In the genomic region with DNA sequence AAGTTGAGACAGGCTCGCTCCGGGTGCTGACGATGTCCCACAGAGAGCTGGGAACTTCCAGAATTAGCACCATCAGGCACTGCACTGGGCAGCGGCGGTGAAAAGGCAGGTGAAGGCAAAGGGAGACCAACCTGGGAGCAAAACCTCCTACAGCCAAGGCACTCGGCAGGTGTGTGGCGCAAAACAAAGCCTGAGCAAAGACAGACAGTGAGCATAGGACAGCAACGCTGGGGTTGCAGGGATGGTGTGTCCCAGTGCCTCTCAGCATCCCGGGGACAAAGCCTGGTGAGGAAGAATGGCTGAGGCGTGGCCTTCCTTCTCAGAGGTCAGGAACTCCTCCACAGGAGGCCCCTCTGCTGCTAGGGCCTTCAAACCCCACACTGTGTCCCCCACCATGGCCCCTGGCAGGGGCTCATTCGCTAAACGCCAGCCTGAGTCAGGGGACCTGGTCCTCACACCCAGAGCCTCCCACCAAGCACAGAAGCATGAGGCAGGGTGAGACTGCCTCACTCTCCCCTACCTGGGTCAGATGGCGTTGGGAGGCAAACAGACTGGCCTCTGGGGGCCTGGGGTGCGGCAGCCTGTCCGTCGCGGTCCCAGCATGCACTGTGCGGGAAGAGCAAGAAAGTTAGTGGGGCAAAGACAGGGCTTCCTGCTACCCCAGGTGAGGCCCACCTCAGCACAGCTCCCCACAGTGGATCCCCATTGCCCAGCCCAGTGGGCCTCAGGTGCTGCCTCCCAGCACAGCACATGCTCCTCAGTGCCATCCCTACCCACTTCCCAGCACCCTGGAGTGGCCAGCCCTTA, we compare ENCODE assay signal across 17 cellular contexts. TPM values are rescaled to one million over a fixed set of nuclear protein-coding genes. Genes with fewer than 3 reads are reported as not detected.
DNase-seq lines count a peak whose midpoint lies in the region; ATAC-seq and TF ChIP-seq lines count a peak whose summit lies in the region.
"Had no signal": no experiment of that assay in that cellular context is flagged by ENCODE, and none has a peak within 500 bp of the region (broad histone marks: within the 10 kb centered on the region; RNA-seq: fewer than 3 reads in every experiment).

No MANE protein-coding gene starts in this region.

- peak overlapping the region; percentile 30 for H2BK15ac ChIP-seq in neuronal stem cell (ENCODE audit: low read length)

- no peaks in the 10 kb centered on the region for H3K79me1 ChIP-seq in neuronal stem cell (ENCODE audit: low read depth, low read length)

- no peak overlapping the region for H3K4me3 ChIP-seq in neuronal stem cell (ENCODE audit: low read length in 2 of 2)
- H3K4me3 ChIP-seq in aorta (ENCODE audit: low read length in 2 of 2) = no peak overlapping the region

- H2BK5ac ChIP-seq in neuronal stem cell (ENCODE audit: low read length) = peak overlapping the region; percentile 2

- H3K18ac ChIP-seq in neuronal stem cell (ENCODE audit: low read length) = peak overlapping the region; percentile 80

- no peak for TF ChIP-seq CTCF in WTC11 (IDR thresholded peaks at IDR 0.05)

- peak overlapping the region; percentile 38 for H3K9ac ChIP-seq in neuronal stem cell (ENCODE audit: low read depth, low read length, poor library complexity)

- H2BK12ac ChIP-seq in neuronal stem cell (ENCODE audit: low read length) = peak overlapping the region; percentile 68

- H3K27me3 Mint-ChIP-seq in WTC11 (ENCODE audit: low read depth) = no peaks in the 10 kb centered on the region
- H3K27me3 Mint-ChIP-seq in activated CD4-positive, alpha-beta memory T cell treated with anti-CD3 and anti-CD28 coated beads for 36 hours = peaks cover 3% of the 10 kb centered on the region

- H3K23ac ChIP-seq in neuronal stem cell (ENCODE audit: low read depth, low read length, poor library complexity) = no peak overlapping the region

- no peak overlapping the region for H4K8ac ChIP-seq in neuronal stem cell (ENCODE audit: low read depth, low read length)

- peak; percentile 18 for ATAC-seq in Right ventricle myocardium superior (ENCODE audit: poor library complexity)
- no peak for ATAC-seq in left cardiac atrium
- ATAC-seq in WTC11 = peak; percentile 20; the same call in 1 of the 2 replicates
- ATAC-seq in aorta (ENCODE audit: low FRiP score) = peak; percentile 22
- ATAC-seq: CD8-positive, alpha-beta T cell; HCT116 had no signal

- H2BK120ac ChIP-seq in neuronal stem cell (ENCODE audit: low read depth, low read length) = peak overlapping the region; percentile 49

- H3K9me3 ChIP-seq in neuronal stem cell (replicated peaks in 1 of 2; ENCODE audit: control insufficient read depth in 2 of 2, insufficient read depth in 1 of 2, low read depth in 1 of 2, low read length in 2 of 2) (peaks cover 0 to 3% of the 10 kb centered on the region in 2 donors), aorta (ENCODE audit: control insufficient read depth, low read length) (no peaks in the 10 kb centered on the region)

- no peak overlapping the region for H3K4me2 ChIP-seq in neuronal stem cell (ENCODE audit: insufficient read depth, low read length, poor library complexity, severe bottlenecking)

- DNase-seq in Right ventricle myocardium superior = no peak
- DNase-seq in left cardiac atrium = no peak
- DNase-seq in WTC11 (ENCODE audit: low spot score) = no peak
- no peak for DNase-seq in neuronal stem cell (ENCODE audit: low spot score)
- no peak for DNase-seq in aorta
- DNase-seq in cerebellar cortex (ENCODE audit: low spot score) = no peak
- no peak for DNase-seq in activated CD4-positive, alpha-beta memory T cell treated with anti-CD3 and anti-CD28 coated beads for 36 hours
- no peak for DNase-seq in T-helper 9 cell
- DNase-seq: CD8-positive, alpha-beta T cell; COR-L47; DND-41; GDM1; IMR-90 had no signal

- no peaks in the 10 kb centered on the region for H3K36me3 Mint-ChIP-seq in WTC11
- H3K36me3 Mint-ChIP-seq in activated CD4-positive, alpha-beta memory T cell treated with anti-CD3 and anti-CD28 coated beads for 36 hours = no peaks in the 10 kb centered on the region
- H3K36me3 Mint-ChIP-seq: CD14-positive monocyte; CD8-positive, alpha-beta T cell had no signal

- no peak overlapping the region for H2AFZ ChIP-seq in neuronal stem cell (ENCODE audit: low read length)

- H3K27me3 ChIP-seq in neuronal stem cell (ENCODE audit: control insufficient read depth in 3 of 3, insufficient read depth in 3 of 3, low read depth in 1 of 3, low read length in 3 of 3) (peaks cover 0 to 44% (median 0%) of the 10 kb centered on the region in 3 experiments), aorta (ENCODE audit: control insufficient read depth in 1 of 2, insufficient read depth in 2 of 2, low read length in 1 of 2) (no peaks in the 10 kb centered on the region)

- CTCF ChIA-PET in WTC11 (lab: Charles Lee) = interaction anchor here (0.8 to 1.5 kb wide), 2 partner anchors 133 to 145 kb away, joined by 3 read pairs; no protein-coding TSS in a partner anchor
- CTCF ChIA-PET in activated CD4-positive, alpha-beta memory T cell treated with anti-CD3 and anti-CD28 coated beads for 36 hours (lab: Charles Lee) = no interaction called here

- H3K27ac ChIP-seq in neuronal stem cell (replicated peaks; ENCODE audit: low read length) (no peak overlapping the region), aorta (ENCODE audit: low read depth in 1 of 2, low read length in 2 of 2) (no peak overlapping the region)
- H3K27ac ChIP-seq: 22Rv1 had no signal

- H3K9me3 Mint-ChIP-seq in WTC11 = no peaks in the 10 kb centered on the region
- H3K9me3 Mint-ChIP-seq in activated CD4-positive, alpha-beta memory T cell treated with anti-CD3 and anti-CD28 coated beads for 36 hours = no peaks in the 10 kb centered on the region
- H3K9me3 Mint-ChIP-seq: CD14-positive monocyte; CD8-positive, alpha-beta T cell had no signal

- WGBS in neuronal stem cell (ENCODE audit: extremely low coverage in 2 of 2, insufficient read length in 2 of 2, insufficient replicate concordance in 1 of 2), 2 donors = no CpG with 5 or more reads among the region's 18 CpGs
- WGBS in aorta, 2 donors = 81 to 83% methylated on average over 18 of the region's 18 CpGs

- H3K4me3 Mint-ChIP-seq in WTC11 = no peak overlapping the region
- no peak overlapping the region for H3K4me3 Mint-ChIP-seq in activated CD4-positive, alpha-beta memory T cell treated with anti-CD3 and anti-CD28 coated beads for 36 hours
- H3K4me3 Mint-ChIP-seq: CD14-positive monocyte; CD8-positive, alpha-beta T cell had no signal

- intact Hi-C loops in Right ventricle myocardium superior (cut with DNase I) (no loop called here), left cardiac atrium (cut with DNase I) (no loop called here), aorta (cut with DNase I) (no loop called here)
- intact Hi-C loops in activated CD4-positive, alpha-beta memory T cell treated with anti-CD3 and anti-CD28 coated beads for 36 hours (cut with micrococcal nuclease) = no loop called here

- peak overlapping the region; percentile 82 for H2AK5ac ChIP-seq in neuronal stem cell (ENCODE audit: low read depth, low read length)

- H3K36me3 ChIP-seq in neuronal stem cell (replicated peaks in 1 of 2; ENCODE audit: control insufficient read depth in 2 of 2, insufficient read depth in 2 of 2, low read length in 2 of 2) = no peaks in the 10 kb centered on the region
- no peaks in the 10 kb centered on the region for H3K36me3 ChIP-seq in aorta (ENCODE audit: control insufficient read depth in 1 of 2, insufficient read depth in 2 of 2, low read length in 1 of 2)

- no peak overlapping the region for H4K91ac ChIP-seq in neuronal stem cell (ENCODE audit: low read depth, low read length, poor library complexity)

- POLR2A ChIA-PET in WTC11 (lab: Charles Lee) = no interaction called here
- POLR2A ChIA-PET in activated CD4-positive, alpha-beta memory T cell treated with anti-CD3 and anti-CD28 coated beads for 36 hours (lab: Charles Lee) = no interaction called here

- H3K4ac ChIP-seq in neuronal stem cell (ENCODE audit: low read length) = no peak overlapping the region

- H3K4me1 ChIP-seq in neuronal stem cell (ENCODE audit: control insufficient read depth in 2 of 2, insufficient read depth in 1 of 2, low read depth in 1 of 2, low read length in 2 of 2) = peaks cover 0 to 16% of the 10 kb centered on the region in 2 donors
- no peaks in the 10 kb centered on the region for H3K4me1 ChIP-seq in aorta (ENCODE audit: control insufficient read depth in 1 of 2, insufficient read depth in 2 of 2, low read length in 2 of 2)

- H3K14ac ChIP-seq in neuronal stem cell (ENCODE audit: low read length) = peak overlapping the region; percentile 64

- H3K27ac Mint-ChIP-seq in WTC11 = no peak overlapping the region
- H3K27ac Mint-ChIP-seq in activated CD4-positive, alpha-beta memory T cell treated with anti-CD3 and anti-CD28 coated beads for 36 hours = no peak overlapping the region
- H3K27ac Mint-ChIP-seq: CD14-positive monocyte; CD8-positive, alpha-beta T cell had no signal

- no peaks in the 10 kb centered on the region for H3K4me1 Mint-ChIP-seq in WTC11
- no peaks in the 10 kb centered on the region for H3K4me1 Mint-ChIP-seq in activated CD4-positive, alpha-beta memory T cell treated with anti-CD3 and anti-CD28 coated beads for 36 hours (ENCODE audit: low read depth)
- H3K4me1 Mint-ChIP-seq: CD14-positive monocyte had no signal

TF ChIP-seq in WTC11, 78 proteins besides CTCF, POLR2A, EP300 and RAD21:
- TF ChIP-seq TP53 (CRISPR knock-in tag; IDR thresholded peaks at IDR 0.05) = no peak
- peak; percentile 54; the same call in 1 of the 2 replicates for TF ChIP-seq ZNF423 (CRISPR knock-in tag; IDR thresholded peaks at IDR 0.05)
- TF ChIP-seq KAT7 (CRISPR knock-in tag; IDR thresholded peaks at IDR 0.05; ENCODE audit: borderline replicate concordance) = no peak
- no peak for TF ChIP-seq ZNF416 (CRISPR knock-in tag; IDR thresholded peaks at IDR 0.05)
- no peak for TF ChIP-seq NR1H2 (CRISPR knock-in tag; IDR thresholded peaks at IDR 0.05)
- TF ChIP-seq, protein P1, sequence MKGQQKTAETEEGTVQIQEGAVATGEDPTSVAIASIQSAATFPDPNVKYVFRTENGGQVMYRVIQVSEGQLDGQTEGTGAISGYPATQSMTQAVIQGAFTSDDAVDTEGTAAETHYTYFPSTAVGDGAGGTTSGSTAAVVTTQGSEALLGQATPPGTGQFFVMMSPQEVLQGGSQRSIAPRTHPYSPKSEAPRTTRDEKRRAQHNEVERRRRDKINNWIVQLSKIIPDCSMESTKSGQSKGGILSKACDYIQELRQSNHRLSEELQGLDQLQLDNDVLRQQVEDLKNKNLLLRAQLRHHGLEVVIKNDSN (CRISPR knock-in tag; IDR thresholded peaks at IDR 0.05) = no peak
- no peak for TF ChIP-seq ZNF138 (CRISPR knock-in tag; conservative IDR thresholded peaks at IDR 0.05)
- no peak for TF ChIP-seq MXD4 (CRISPR knock-in tag; IDR thresholded peaks at IDR 0.05; ENCODE audit: borderline replicate concordance)

RNA-seq across cellular contexts. Expression of a gene that starts 44.1 kb away (rescaled TPM):
- 0.81 TPM for total RNA-seq in Right ventricle myocardium superior
- 10 to 100 TPM in 1 of 2 donors, 1 to 10 TPM in 1; 7.7 to 30.5 TPM for total RNA-seq in left cardiac atrium
- total RNA-seq in WTC11 (2021) = 51.3 to 60.5 TPM (median 58.9 TPM) in 3 replicates
- polyA plus RNA-seq in neuronal stem cell (2013, experiment 1 of 2) = 61.3 TPM
- 62.0 TPM for polyA plus RNA-seq in neuronal stem cell (2013, experiment 2 of 2)
- total RNA-seq in aorta = 1 to 10 TPM; 1.9 to 2.1 TPM
- 1 to 10 TPM in 1 of 2 donors, under 1 TPM in 1; 0.38 to 1.0 TPM for polyA plus RNA-seq in aorta
- total RNA-seq in activated CD4-positive, alpha-beta memory T cell treated with anti-CD3 and anti-CD28 coated beads for 36 hours = not detected
- total RNA-seq: CD8-positive, alpha-beta T cell; IMR-90 had no signal
- polyA plus RNA-seq: BJ, CD14-positive monocyte had no signal

Comparison
In these comparisons a context has a peak if more than half of its experiments do, and no peak if none do; other contexts are left out.
1. ATAC-seq: peak in Right ventricle myocardium superior (single experiment), WTC11 (single experiment) and aorta (single experiment); none in left cardiac atrium (0 of 2).